11 cellular contexts compared by ENCODE assay signal in the genomic region with DNA sequence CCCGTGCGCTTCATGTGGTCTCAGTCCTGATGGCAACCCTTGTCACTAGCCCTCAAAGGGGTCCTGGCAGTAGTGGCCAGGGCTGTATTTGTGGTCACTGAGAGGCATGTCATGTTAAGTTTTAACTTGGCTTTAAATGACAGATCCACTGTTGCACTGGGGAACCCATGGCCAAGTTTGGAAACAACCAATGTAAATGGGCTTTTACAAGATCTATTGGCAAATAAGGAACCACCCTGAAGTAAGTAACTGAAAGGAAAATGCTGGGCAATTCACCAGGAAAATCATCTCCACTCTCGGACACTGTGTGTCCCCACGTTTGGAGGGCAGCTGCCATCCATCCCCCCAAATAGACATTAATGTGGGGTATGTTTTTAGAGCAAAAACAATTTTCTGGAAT.
"Had no signal": no experiment of that assay in that cellular context is flagged by ENCODE, and none has a peak within 500 bp of the region (broad histone marks: within the 10 kb centered on the region; RNA-seq: fewer than 3 reads in every experiment).

No MANE protein-coding gene starts in this region.

- DNase-seq: NCI-H1048, NCI-H1930, NCI-H226, T1000 had no signal

- H3K36me3 Mint-ChIP-seq: activated naive CD4-positive, alpha-beta T cell treated with anti-CD3 and anti-CD28 coated beads, Interleukin-2, amount 10 ng/mL, durations not matched to agents 7 days and 5 days; activated naive CD8-positive, alpha-beta T cell treated with anti-CD3 and anti-CD28 coated beads for 36 hours had no signal

- H3K4me3 Mint-ChIP-seq: activated CD4-positive, alpha-beta T cell treated with anti-CD3 and anti-CD28 coated beads for 36 hours; activated CD8-positive, alpha-beta T cell treated with anti-CD3 and anti-CD28 coated beads for 36 hours; activated naive CD4-positive, alpha-beta T cell treated with anti-CD3 and anti-CD28 coated beads, Interleukin-2, amount 10 ng/mL, durations not matched to agents 7 days and 5 days; activated naive CD8-positive, alpha-beta T cell treated with anti-CD3 and anti-CD28 coated beads for 36 hours; activated T-cell treated with anti-CD3 and anti-CD28 coated beads, Interleukin-2, amount 50 U/mL, for 72 hours had no signal

- H3K27me3 Mint-ChIP-seq: activated CD4-positive, alpha-beta T cell treated with anti-CD3 and anti-CD28 coated beads for 36 hours; activated CD8-positive, alpha-beta T cell treated with anti-CD3 and anti-CD28 coated beads for 36 hours; activated naive CD8-positive, alpha-beta T cell treated with anti-CD3 and anti-CD28 coated beads for 36 hours had no signal

- H3K27ac ChIP-seq: WERI-Rb-1 had no signal

- H3K9me3 Mint-ChIP-seq: activated CD8-positive, alpha-beta T cell treated with anti-CD3 and anti-CD28 coated beads for 36 hours; activated naive CD4-positive, alpha-beta T cell treated with anti-CD3 and anti-CD28 coated beads, Interleukin-2, amount 10 ng/mL, durations not matched to agents 7 days and 5 days; activated naive CD8-positive, alpha-beta T cell treated with anti-CD3 and anti-CD28 coated beads for 36 hours; activated T-cell treated with anti-CD3 and anti-CD28 coated beads, Interleukin-2, amount 50 U/mL, for 72 hours; activated T-helper 2 cell treated with anti-CD3 and anti-CD28 coated beads, Interferon-gamma antibody, Interleukin-2, Interleukin-4, amounts not matched to agents 10 μg/mL and 5 μg/mL and 100 μg/mL, durations not matched to agents 14 hours and 24 hours and 36 hours had no signal

- H3K27ac Mint-ChIP-seq: activated CD4-positive, alpha-beta T cell treated with anti-CD3 and anti-CD28 coated beads for 36 hours; activated CD8-positive, alpha-beta T cell treated with anti-CD3 and anti-CD28 coated beads for 36 hours; activated naive CD4-positive, alpha-beta T cell treated with anti-CD3 and anti-CD28 coated beads, Interleukin-2, amount 10 ng/mL, durations not matched to agents 7 days and 5 days; activated naive CD8-positive, alpha-beta T cell treated with anti-CD3 and anti-CD28 coated beads for 36 hours; activated T-cell treated with anti-CD3 and anti-CD28 coated beads, Interleukin-2, amount 50 U/mL, for 72 hours; activated T-helper 2 cell treated with anti-CD3 and anti-CD28 coated beads, Interferon-gamma antibody, Interleukin-2, Interleukin-4, amounts not matched to agents 10 μg/mL and 5 μg/mL and 100 μg/mL, durations not matched to agents 14 hours and 24 hours and 36 hours had no signal
